ENCODE assay signal across 21 cellular contexts in the genomic region with DNA sequence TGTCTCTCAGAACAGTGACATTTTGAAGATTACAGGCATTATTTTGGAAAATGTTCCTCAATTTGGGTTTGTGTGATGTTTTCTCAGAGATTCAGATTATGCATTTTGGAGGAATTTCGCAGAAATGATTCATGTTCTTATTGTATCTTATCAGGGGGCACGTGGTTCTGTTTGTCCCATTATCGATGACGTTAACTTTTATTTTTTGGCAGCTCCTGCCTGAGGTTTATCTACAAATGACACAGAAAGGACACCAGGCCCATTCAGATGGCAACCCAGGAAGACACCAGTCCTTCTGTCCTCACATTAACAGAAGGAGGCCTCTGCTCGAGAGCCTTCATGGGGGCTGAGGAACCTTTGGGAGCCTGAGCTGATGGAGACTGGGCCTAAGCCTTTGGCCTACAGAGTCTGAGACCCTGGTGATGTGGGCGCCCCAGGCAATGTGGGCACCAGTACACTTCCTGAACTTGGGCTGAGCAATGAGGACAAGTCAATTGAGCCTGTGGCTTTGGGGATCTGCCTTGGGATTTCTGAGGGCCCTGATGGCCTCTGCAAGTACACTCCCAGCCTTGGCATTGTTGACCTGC.
"Had no signal": no experiment of that assay in that cellular context is flagged by ENCODE, and none has a peak within 500 bp of the region (broad histone marks: within the 10 kb centered on the region; RNA-seq: fewer than 3 reads in every experiment).

No MANE protein-coding gene starts in this region.

- H3K4me1 Mint-ChIP-seq: natural killer cell had no signal

- H3K4me3 ChIP-seq: dorsolateral prefrontal cortex, esophagus muscularis mucosa, gastroesophageal sphincter, sigmoid colon, skin epidermis, suprapubic skin, tibial artery, upper lobe of right lung, vagina had no signal

- H3K27me3 ChIP-seq: esophagus muscularis mucosa, gastroesophageal sphincter, sigmoid colon, suprapubic skin, tibial artery, upper lobe of right lung, vagina had no signal

- DNase-seq: cortex of kidney; dorsolateral prefrontal cortex; effector CD8-positive, alpha-beta T cell; foreskin fibroblast; glutamatergic neuron; islet precursor cell; natural killer cell; posterior cingulate gyrus; sigmoid colon; stimulated activated CD4-positive, alpha-beta T cell treated with anti-CD3 and anti-CD28 coated beads, Interleukin-2, amount 100 ng/mL, for 24 hours; stimulated activated CD4-positive, alpha-beta T cell treated with anti-CD3 and anti-CD28 coated beads, Interleukin-4, amount 100 ng/mL, for 4 hours; stimulated activated naive B cell treated with anti-CD40 and anti-IgM and Interleukin-4, amounts not matched to agents 10 μg/mL and 1 μg/mL and 100 μg/mL, for 72 hours; tibial artery; upper lobe of right lung had no signal

- H3K36me3 ChIP-seq: esophagus muscularis mucosa, gastroesophageal sphincter, sigmoid colon, suprapubic skin, tibial artery, upper lobe of right lung, vagina had no signal

- H3K9me3 ChIP-seq: esophagus muscularis mucosa, gastroesophageal sphincter, sigmoid colon, suprapubic skin, tibial artery, upper lobe of right lung, vagina had no signal

- H3K36me3 Mint-ChIP-seq: natural killer cell; stimulated activated naive B cell treated with anti-CD40 and anti-IgM and Interleukin-4, amounts not matched to agents 10 μg/mL and 1 μg/mL and 100 μg/mL, for 72 hours had no signal

- H3K27ac Mint-ChIP-seq: natural killer cell; stimulated activated naive B cell treated with anti-CD40 and anti-IgM and Interleukin-4, amounts not matched to agents 10 μg/mL and 1 μg/mL and 100 μg/mL, for 72 hours had no signal

- ATAC-seq: gastroesophageal sphincter; left lobe of liver; natural killer cell; stimulated activated naive B cell treated with anti-CD40 and anti-IgM and Interleukin-4, amounts not matched to agents 10 μg/mL and 1 μg/mL and 100 μg/mL, for 72 hours; upper lobe of right lung had no signal

- H3K27ac ChIP-seq: dorsolateral prefrontal cortex, esophagus muscularis mucosa, gastroesophageal sphincter, sigmoid colon, skin epidermis, tibial artery, upper lobe of right lung, vagina had no signal

- H3K9me3 Mint-ChIP-seq: natural killer cell; neural crest cell; stimulated activated naive B cell treated with anti-CD40 and anti-IgM and Interleukin-4, amounts not matched to agents 10 μg/mL and 1 μg/mL and 100 μg/mL, for 72 hours had no signal

- H3K4me1 ChIP-seq: tibial artery, vagina had no signal

- H3K27me3 Mint-ChIP-seq: stimulated activated naive B cell treated with anti-CD40 and anti-IgM and Interleukin-4, amounts not matched to agents 10 μg/mL and 1 μg/mL and 100 μg/mL, for 72 hours had no signal

- H3K4me3 Mint-ChIP-seq: natural killer cell; neural crest cell; stimulated activated naive B cell treated with anti-CD40 and anti-IgM and Interleukin-4, amounts not matched to agents 10 μg/mL and 1 μg/mL and 100 μg/mL, for 72 hours had no signal
